Comparison of ENCODE assay signal across 8 cellular contexts in genomic region chrX:78029663-78030062, GRCh38.
DNase-seq lines count a peak whose midpoint lies in the region; ATAC-seq and TF ChIP-seq lines count a peak whose summit lies in the region.

No MANE protein-coding gene starts in this region.

- no peak overlapping the region for H3K27ac Mint-ChIP-seq in HFFc6
- no peak overlapping the region for H3K27ac Mint-ChIP-seq in stimulated activated naive CD8-positive, alpha-beta T cell treated with anti-CD3 and anti-CD28 coated beads, Interleukin-15, amount 100 ng/mL, for 72 hours

- no peaks in the 10 kb centered on the region for H3F3A ChIP-seq in DOHH2 (ENCODE audit: control insufficient read depth, insufficient read depth)

- no peaks in the 10 kb centered on the region for H3K9me3 ChIP-seq in DOHH2 (ENCODE audit: control insufficient read depth, insufficient read depth, low read length)
- no peaks in the 10 kb centered on the region for H3K9me3 ChIP-seq in SK-N-MC (ENCODE audit: low read depth, low read length)
- H3K9me3 ChIP-seq in thoracic aorta = no peaks in the 10 kb centered on the region

- H3K4me3 Mint-ChIP-seq in HFFc6 = no peak overlapping the region
- H3K4me3 Mint-ChIP-seq in stimulated activated naive CD8-positive, alpha-beta T cell treated with anti-CD3 and anti-CD28 coated beads, Interleukin-15, amount 100 ng/mL, for 72 hours = no peak overlapping the region

- H3K27me3 Mint-ChIP-seq in HFFc6 (ENCODE audit: insufficient read depth) = no peaks in the 10 kb centered on the region
- H3K27me3 Mint-ChIP-seq in stimulated activated naive CD8-positive, alpha-beta T cell treated with anti-CD3 and anti-CD28 coated beads, Interleukin-15, amount 100 ng/mL, for 72 hours = no peaks in the 10 kb centered on the region

- H3K4me3 ChIP-seq in DOHH2 (ENCODE audit: low read length) (no peak overlapping the region), SK-N-MC (no peak overlapping the region), fibroblast of mammary gland (ENCODE audit: control insufficient read depth, low read depth, low read length) (no peak overlapping the region), thoracic aorta (no peak overlapping the region)

- H3K27ac ChIP-seq in DOHH2 (ENCODE audit: low read depth, low read length) (no peak overlapping the region), SK-N-MC (no peak overlapping the region), thoracic aorta (no peak overlapping the region)

- no peaks in the 10 kb centered on the region for H3K9me3 Mint-ChIP-seq in HFFc6
- H3K9me3 Mint-ChIP-seq in stimulated activated naive CD8-positive, alpha-beta T cell treated with anti-CD3 and anti-CD28 coated beads, Interleukin-15, amount 100 ng/mL, for 72 hours = no peaks in the 10 kb centered on the region

- H3K4me1 Mint-ChIP-seq in HFFc6 (ENCODE audit: low read depth) = no peaks in the 10 kb centered on the region; the same call in 1 of the 2 replicates
- H3K4me1 Mint-ChIP-seq in stimulated activated naive CD8-positive, alpha-beta T cell treated with anti-CD3 and anti-CD28 coated beads, Interleukin-15, amount 100 ng/mL, for 72 hours = no peaks in the 10 kb centered on the region

- no peaks in the 10 kb centered on the region for H4K20me1 ChIP-seq in DOHH2 (ENCODE audit: control insufficient read depth, insufficient read depth, low read depth, low read length)

- no peaks in the 10 kb centered on the region for H3K9me2 ChIP-seq in DOHH2 (replicated peaks; ENCODE audit: control insufficient read depth, low read length)

- DNase-seq in HFFc6 = peak; percentile 3
- peak; percentile 10 for DNase-seq in SK-N-MC (ENCODE audit: low read depth, low spot score)
- peak; percentile 45 for DNase-seq in fibroblast of mammary gland (ENCODE audit: low read depth)
- DNase-seq in thoracic aorta (ENCODE audit: low spot score) = no peak
- DNase-seq in effector CD4-positive, alpha-beta T cell = no peak
- no peak for DNase-seq in stimulated activated naive CD8-positive, alpha-beta T cell treated with anti-CD3 and anti-CD28 coated beads, Interleukin-15, amount 100 ng/mL, for 72 hours

- no peak overlapping the region for H3K4me2 ChIP-seq in DOHH2 (ENCODE audit: low read length)

- ATAC-seq in thoracic aorta (ENCODE audit: insufficient number of reproducible peaks, low FRiP score, low read depth) (no peak), GM19023 (IDR thresholded peaks at IDR 0.05; ENCODE audit: unreplicated experiment) (no peak)
- no peak for ATAC-seq in stimulated activated naive CD8-positive, alpha-beta T cell treated with anti-CD3 and anti-CD28 coated beads, Interleukin-15, amount 100 ng/mL, for 72 hours

- H3K79me2 ChIP-seq in DOHH2 (ENCODE audit: control insufficient read depth, low read length) = no peaks in the 10 kb centered on the region

- no peaks in the 10 kb centered on the region for H3K36me3 Mint-ChIP-seq in HFFc6 (ENCODE audit: low read depth)

- no peak overlapping the region for H3K9ac ChIP-seq in SK-N-MC (ENCODE audit: insufficient read length)

- H3K4me1 ChIP-seq in DOHH2 (ENCODE audit: control insufficient read depth, low read length) (no peaks in the 10 kb centered on the region), thoracic aorta (ENCODE audit: control insufficient read depth in 1 of 2, low read depth in 2 of 2) (no peaks in the 10 kb centered on the region)

- H3K36me3 ChIP-seq in DOHH2 (ENCODE audit: control insufficient read depth, low read length) = no peaks in the 10 kb centered on the region
- H3K36me3 ChIP-seq in SK-N-MC (ENCODE audit: insufficient read depth, low read length) = no peaks in the 10 kb centered on the region
- H3K36me3 ChIP-seq in thoracic aorta = no peaks in the 10 kb centered on the region

- no peaks in the 10 kb centered on the region for H3K27me3 ChIP-seq in DOHH2 (ENCODE audit: control insufficient read depth, low read length)
- no peaks in the 10 kb centered on the region for H3K27me3 ChIP-seq in thoracic aorta (replicated peaks; ENCODE audit: insufficient read depth)

- TF ChIP-seq CTCF in DOHH2 (IDR thresholded peaks at IDR 0.05; ENCODE audit: low read depth, low read length, poor library complexity, severe bottlenecking) (peak; percentile 57), HFFc6 (IDR thresholded peaks at IDR 0.05) (peak; percentile 68), fibroblast of mammary gland (conservative IDR thresholded peaks at IDR 0.05; ENCODE audit: control insufficient read depth, insufficient read depth, low read depth, low read length) (peak; percentile 59), thoracic aorta (IDR thresholded peaks at IDR 0.05) (peak; percentile 22)

Comparison
In these comparisons a context has a peak if more than half of its experiments do, and no peak if none do; other contexts are left out.
1. DNase-seq: peak in HFFc6 (single experiment), SK-N-MC (single experiment) and fibroblast of mammary gland (single experiment); none in thoracic aorta (single experiment), effector CD4-positive, alpha-beta T cell (single experiment) and stimulated activated naive CD8-positive, alpha-beta T cell treated with anti-CD3 and anti-CD28 coated beads, Interleukin-15, amount 100 ng/mL, for 72 hours (0 of 2).
2. Peak in every context shown above with its lines, with median percentiles within 50 percentile points of each other: CTCF ChIP-seq.